In genomic region chr7:131057015-131057518, GRCh38 we compare ENCODE assay signal across 1 cellular context.
TF ChIP-seq lines count a peak whose summit lies in the region.

No MANE protein-coding gene starts in this region.

TF ChIP-seq in HepG2, 621 proteins besides CTCF, POLR2A, EP300 and RAD21 (continued from another document and continues in another):
- TF ChIP-seq, protein P1, sequence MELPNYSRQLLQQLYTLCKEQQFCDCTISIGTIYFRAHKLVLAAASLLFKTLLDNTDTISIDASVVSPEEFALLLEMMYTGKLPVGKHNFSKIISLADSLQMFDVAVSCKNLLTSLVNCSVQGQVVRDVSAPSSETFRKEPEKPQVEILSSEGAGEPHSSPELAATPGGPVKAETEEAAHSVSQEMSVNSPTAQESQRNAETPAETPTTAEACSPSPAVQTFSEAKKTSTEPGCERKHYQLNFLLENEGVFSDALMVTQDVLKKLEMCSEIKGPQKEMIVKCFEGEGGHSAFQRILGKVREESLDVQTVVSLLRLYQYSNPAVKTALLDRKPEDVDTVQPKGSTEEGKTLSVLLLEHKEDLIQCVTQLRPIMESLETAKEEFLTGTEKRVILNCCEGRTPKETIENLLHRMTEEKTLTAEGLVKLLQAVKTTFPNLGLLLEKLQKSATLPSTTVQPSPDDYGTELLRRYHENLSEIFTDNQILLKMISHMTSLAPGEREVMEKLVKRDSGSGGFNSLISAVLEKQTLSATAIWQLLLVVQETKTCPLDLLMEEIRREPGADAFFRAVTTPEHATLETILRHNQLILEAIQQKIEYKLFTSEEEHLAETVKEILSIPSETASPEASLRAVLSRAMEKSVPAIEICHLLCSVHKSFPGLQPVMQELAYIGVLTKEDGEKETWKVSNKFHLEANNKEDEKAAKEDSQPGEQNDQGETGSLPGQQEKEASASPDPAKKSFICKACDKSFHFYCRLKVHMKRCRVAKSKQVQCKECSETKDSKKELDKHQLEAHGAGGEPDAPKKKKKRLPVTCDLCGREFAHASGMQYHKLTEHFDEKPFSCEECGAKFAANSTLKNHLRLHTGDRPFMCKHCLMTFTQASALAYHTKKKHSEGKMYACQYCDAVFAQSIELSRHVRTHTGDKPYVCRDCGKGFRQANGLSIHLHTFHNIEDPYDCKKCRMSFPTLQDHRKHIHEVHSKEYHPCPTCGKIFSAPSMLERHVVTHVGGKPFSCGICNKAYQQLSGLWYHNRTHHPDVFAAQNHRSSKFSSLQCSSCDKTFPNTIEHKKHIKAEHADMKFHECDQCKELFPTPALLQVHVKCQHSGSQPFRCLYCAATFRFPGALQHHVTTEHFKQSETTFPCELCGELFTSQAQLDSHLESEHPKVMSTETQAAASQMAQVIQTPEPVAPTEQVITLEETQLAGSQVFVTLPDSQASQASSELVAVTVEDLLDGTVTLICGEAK (IDR thresholded peaks at IDR 0.05): no peak
- TF ChIP-seq, protein P1 (CRISPR knock-in tag; IDR thresholded peaks at IDR 0.05): peak; percentile 17; the same call in 1 of the 2 replicates
- TF ChIP-seq, protein P2, sequence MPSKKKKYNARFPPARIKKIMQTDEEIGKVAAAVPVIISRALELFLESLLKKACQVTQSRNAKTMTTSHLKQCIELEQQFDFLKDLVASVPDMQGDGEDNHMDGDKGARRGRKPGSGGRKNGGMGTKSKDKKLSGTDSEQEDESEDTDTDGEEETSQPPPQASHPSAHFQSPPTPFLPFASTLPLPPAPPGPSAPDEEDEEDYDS (CRISPR knock-in tag; IDR thresholded peaks at IDR 0.05): peak; percentile 37; the same call in 1 of the 2 replicates
- TF ChIP-seq KMT2A (CRISPR knock-in tag; IDR thresholded peaks at IDR 0.05) (no peak; the same call in 1 of the 2 replicates), KDM6A (CRISPR knock-in tag; IDR thresholded peaks at IDR 0.05; ENCODE audit: low read depth) (peak; percentile 77; the same call in 1 of the 2 replicates), ZNF10 (CRISPR knock-in tag; IDR thresholded peaks at IDR 0.05; ENCODE audit: borderline replicate concordance, low read depth) (no peak), ZSCAN20 (CRISPR knock-in tag; IDR thresholded peaks at IDR 0.05; ENCODE audit: borderline replicate concordance) (no peak), MED1 (CRISPR knock-in tag; IDR thresholded peaks at IDR 0.05) (peak; percentile 99), ZNF33A (CRISPR knock-in tag; IDR thresholded peaks at IDR 0.05; ENCODE audit: borderline replicate concordance) (peak; percentile 78; the same call in 1 of the 2 replicates), PAX8 (CRISPR knock-in tag; IDR thresholded peaks at IDR 0.05; ENCODE audit: borderline replicate concordance) (no peak), RORA (CRISPR knock-in tag; IDR thresholded peaks at IDR 0.05) (no peak), ZNF746 (CRISPR knock-in tag; IDR thresholded peaks at IDR 0.05) (peak; percentile 54; the same call in 1 of the 2 replicates), ZNF614 (CRISPR knock-in tag; IDR thresholded peaks at IDR 0.05; ENCODE audit: borderline replicate concordance) (peak; percentile 91; the same call in 1 of the 2 replicates), LBX2 (CRISPR knock-in tag; IDR thresholded peaks at IDR 0.05; ENCODE audit: borderline replicate concordance) (no peak), ZNF280D (CRISPR knock-in tag; IDR thresholded peaks at IDR 0.05) (no peak; the same call in 1 of the 2 replicates), HNF4A (CRISPR knock-in tag; IDR thresholded peaks at IDR 0.05) (peak; percentile 87), EEA1 (CRISPR knock-in tag; IDR thresholded peaks at IDR 0.05; ENCODE audit: borderline replicate concordance) (no peak), ETV5 (CRISPR knock-in tag; IDR thresholded peaks at IDR 0.05; ENCODE audit: borderline replicate concordance) (peak; percentile 98), ATM (IDR thresholded peaks at IDR 0.05; ENCODE audit: borderline replicate concordance) (no peak), TSC22D2 (CRISPR knock-in tag; IDR thresholded peaks at IDR 0.05; ENCODE audit: borderline replicate concordance) (no peak), SMAD3 (CRISPR knock-in tag; IDR thresholded peaks at IDR 0.05) (peak; percentile 98), CAMTA2 (CRISPR knock-in tag; IDR thresholded peaks at IDR 0.05; ENCODE audit: borderline replicate concordance) (no peak), SETDB1 (CRISPR knock-in tag; IDR thresholded peaks at IDR 0.05; ENCODE audit: borderline replicate concordance) (no peak), KDM2A (CRISPR knock-in tag; IDR thresholded peaks at IDR 0.05; ENCODE audit: borderline replicate concordance, low read depth) (no peak), CREM (IDR thresholded peaks at IDR 0.05) (peak; percentile 75), CREM (CRISPR knock-in tag; IDR thresholded peaks at IDR 0.05) (no peak), ZNF121 (CRISPR knock-in tag; IDR thresholded peaks at IDR 0.05) (peak; percentile 88), SIN3A (IDR thresholded peaks at IDR 0.05; ENCODE audit: borderline replicate concordance, low read depth, low read length) (no peak), KLF16 (CRISPR knock-in tag; IDR thresholded peaks at IDR 0.05) (peak in 1 of 2 experiments; percentile 96; a peak in 2 of 4 replicates), ZFP90 (CRISPR knock-in tag; IDR thresholded peaks at IDR 0.05; ENCODE audit: borderline replicate concordance) (no peak), ZNF207 (IDR thresholded peaks at IDR 0.05; ENCODE audit: borderline replicate concordance) (no peak), ZNF557 (CRISPR knock-in tag; IDR thresholded peaks at IDR 0.05) (no peak), RBM39 (IDR thresholded peaks at IDR 0.05; ENCODE audit: low read depth, low read length, poor library complexity, severe bottlenecking) (no peak), NKX3-1 (CRISPR knock-in tag; IDR thresholded peaks at IDR 0.05) (peak; percentile 57; the same call in 1 of the 2 replicates), HNRNPLL (IDR thresholded peaks at IDR 0.05; ENCODE audit: low read depth, low read length, poor library complexity, severe bottlenecking) (no peak)
- TF ChIP-seq, protein P3, sequence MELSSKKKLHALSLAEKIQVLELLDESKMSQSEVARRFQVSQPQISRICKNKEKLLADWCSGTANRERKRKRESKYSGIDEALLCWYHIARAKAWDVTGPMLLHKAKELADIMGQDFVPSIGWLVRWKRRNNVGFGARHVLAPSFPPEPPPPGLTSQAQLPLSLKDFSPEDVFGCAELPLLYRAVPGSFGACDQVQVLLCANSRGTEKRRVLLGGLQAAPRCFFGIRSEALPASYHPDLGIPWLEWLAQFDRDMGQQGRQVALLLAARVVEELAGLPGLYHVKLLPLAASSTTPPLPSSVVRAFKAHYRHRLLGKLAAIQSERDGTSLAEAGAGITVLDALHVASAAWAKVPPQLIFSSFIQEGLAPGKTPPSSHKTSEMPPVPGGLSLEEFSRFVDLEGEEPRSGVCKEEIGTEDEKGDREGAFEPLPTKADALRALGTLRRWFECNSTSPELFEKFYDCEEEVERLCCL (CRISPR knock-in tag; IDR thresholded peaks at IDR 0.05; ENCODE audit: borderline replicate concordance): no peak
- TF ChIP-seq, protein P4, sequence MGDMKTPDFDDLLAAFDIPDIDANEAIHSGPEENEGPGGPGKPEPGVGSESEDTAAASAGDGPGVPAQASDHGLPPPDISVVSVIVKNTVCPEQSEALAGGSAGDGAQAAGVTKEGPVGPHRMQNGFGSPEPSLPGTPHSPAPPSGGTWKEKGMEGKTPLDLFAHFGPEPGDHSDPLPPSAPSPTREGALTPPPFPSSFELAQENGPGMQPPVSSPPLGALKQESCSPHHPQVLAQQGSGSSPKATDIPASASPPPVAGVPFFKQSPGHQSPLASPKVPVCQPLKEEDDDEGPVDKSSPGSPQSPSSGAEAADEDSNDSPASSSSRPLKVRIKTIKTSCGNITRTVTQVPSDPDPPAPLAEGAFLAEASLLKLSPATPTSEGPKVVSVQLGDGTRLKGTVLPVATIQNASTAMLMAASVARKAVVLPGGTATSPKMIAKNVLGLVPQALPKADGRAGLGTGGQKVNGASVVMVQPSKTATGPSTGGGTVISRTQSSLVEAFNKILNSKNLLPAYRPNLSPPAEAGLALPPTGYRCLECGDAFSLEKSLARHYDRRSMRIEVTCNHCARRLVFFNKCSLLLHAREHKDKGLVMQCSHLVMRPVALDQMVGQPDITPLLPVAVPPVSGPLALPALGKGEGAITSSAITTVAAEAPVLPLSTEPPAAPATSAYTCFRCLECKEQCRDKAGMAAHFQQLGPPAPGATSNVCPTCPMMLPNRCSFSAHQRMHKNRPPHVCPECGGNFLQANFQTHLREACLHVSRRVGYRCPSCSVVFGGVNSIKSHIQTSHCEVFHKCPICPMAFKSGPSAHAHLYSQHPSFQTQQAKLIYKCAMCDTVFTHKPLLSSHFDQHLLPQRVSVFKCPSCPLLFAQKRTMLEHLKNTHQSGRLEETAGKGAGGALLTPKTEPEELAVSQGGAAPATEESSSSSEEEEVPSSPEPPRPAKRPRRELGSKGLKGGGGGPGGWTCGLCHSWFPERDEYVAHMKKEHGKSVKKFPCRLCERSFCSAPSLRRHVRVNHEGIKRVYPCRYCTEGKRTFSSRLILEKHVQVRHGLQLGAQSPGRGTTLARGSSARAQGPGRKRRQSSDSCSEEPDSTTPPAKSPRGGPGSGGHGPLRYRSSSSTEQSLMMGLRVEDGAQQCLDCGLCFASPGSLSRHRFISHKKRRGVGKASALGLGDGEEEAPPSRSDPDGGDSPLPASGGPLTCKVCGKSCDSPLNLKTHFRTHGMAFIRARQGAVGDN (CRISPR knock-in tag; IDR thresholded peaks at IDR 0.05): no peak
- TF ChIP-seq, protein P5, sequence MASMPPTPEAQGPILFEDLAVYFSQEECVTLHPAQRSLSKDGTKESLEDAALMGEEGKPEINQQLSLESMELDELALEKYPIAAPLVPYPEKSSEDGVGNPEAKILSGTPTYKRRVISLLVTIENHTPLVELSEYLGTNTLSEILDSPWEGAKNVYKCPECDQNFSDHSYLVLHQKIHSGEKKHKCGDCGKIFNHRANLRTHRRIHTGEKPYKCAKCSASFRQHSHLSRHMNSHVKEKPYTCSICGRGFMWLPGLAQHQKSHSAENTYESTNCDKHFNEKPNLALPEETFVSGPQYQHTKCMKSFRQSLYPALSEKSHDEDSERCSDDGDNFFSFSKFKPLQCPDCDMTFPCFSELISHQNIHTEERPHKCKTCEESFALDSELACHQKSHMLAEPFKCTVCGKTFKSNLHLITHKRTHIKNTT (CRISPR knock-in tag; IDR thresholded peaks at IDR 0.05): no peak
- TF ChIP-seq, protein P6, sequence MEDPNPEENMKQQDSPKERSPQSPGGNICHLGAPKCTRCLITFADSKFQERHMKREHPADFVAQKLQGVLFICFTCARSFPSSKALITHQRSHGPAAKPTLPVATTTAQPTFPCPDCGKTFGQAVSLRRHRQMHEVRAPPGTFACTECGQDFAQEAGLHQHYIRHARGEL (CRISPR knock-in tag; IDR thresholded peaks at IDR 0.05): no peak
- TF ChIP-seq, protein P7, sequence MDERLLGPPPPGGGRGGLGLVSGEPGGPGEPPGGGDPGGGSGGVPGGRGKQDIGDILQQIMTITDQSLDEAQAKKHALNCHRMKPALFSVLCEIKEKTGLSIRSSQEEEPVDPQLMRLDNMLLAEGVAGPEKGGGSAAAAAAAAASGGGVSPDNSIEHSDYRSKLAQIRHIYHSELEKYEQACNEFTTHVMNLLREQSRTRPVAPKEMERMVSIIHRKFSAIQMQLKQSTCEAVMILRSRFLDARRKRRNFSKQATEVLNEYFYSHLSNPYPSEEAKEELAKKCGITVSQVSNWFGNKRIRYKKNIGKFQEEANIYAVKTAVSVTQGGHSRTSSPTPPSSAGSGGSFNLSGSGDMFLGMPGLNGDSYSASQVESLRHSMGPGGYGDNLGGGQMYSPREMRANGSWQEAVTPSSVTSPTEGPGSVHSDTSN (CRISPR knock-in tag; IDR thresholded peaks at IDR 0.05): 0 out of 2 replicates have a peak, but pooled peaks have one; percentile 14
